Comparison of ENCODE assay signal across 18 cellular contexts in the genomic region with DNA sequence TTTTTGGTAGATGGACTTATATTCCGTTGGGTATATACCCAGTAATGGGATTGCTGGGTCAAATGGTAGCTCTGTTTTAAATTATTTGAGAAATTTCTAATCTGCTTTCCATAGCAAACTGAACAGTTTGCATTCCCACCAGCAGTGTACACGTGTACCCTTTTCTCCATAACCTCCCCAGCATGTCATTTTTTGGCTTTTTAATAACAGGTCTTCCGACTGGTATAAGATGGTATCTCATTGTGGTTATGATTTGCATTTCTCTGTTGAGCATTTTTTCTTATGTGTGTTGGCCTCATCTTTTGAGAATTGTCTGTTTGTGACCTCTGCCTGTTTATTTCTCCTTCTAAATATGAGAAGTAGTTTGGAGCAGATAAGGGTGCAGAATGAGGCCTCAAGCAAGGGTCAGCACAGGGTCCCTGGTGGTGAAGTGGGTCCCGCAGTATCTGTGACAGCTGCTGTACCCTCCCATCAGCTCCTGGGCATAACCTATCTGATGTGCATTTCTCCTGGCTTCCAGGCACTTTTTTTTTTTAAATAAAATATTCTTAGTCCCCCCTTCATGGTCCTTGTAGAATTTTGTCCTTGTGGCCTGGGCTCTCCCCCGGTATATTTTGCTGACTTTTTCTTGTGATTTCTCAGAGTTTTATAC.
A peak's percentile ranks its signal among the peaks of the same experiment; 100 is the strongest.
DNase-seq lines count a peak whose midpoint lies in the region; ATAC-seq and TF ChIP-seq lines count a peak whose summit lies in the region.
"Had no signal": no experiment of that assay in that cellular context is flagged by ENCODE, and none has a peak within 500 bp of the region (broad histone marks: within the 10 kb centered on the region; RNA-seq: fewer than 3 reads in every experiment).

No MANE protein-coding gene starts in this region.

- no peak overlapping the region for H3K4me2 ChIP-seq in mammary epithelial cell (ENCODE audit: insufficient read depth, low read depth, low read length)
- H3K4me2 ChIP-seq: SK-N-SH had no signal

- no peaks in the 10 kb centered on the region for H3K9me3 ChIP-seq in mammary epithelial cell (replicated peaks; ENCODE audit: insufficient read depth, low read length)
- H3K9me3 ChIP-seq in thyroid gland: no peaks in the 10 kb centered on the region
- H3K9me3 ChIP-seq: Peyer's patch, SK-N-SH had no signal

- peaks cover 24% of the 10 kb centered on the region for H3K4me1 ChIP-seq in mammary epithelial cell (ENCODE audit: insufficient read depth, low read length)
- peaks cover 22 to 30% of the 10 kb centered on the region in 2 donors for H3K4me1 ChIP-seq in thyroid gland
- H3K4me1 ChIP-seq: Peyer's patch had no signal

- TF ChIP-seq CTCF in HFFc6 (IDR thresholded peaks at IDR 0.05) (0 out of 2 replicates have a peak, but pooled peaks have one; percentile 4), RWPE1 (conservative IDR thresholded peaks at IDR 0.05; ENCODE audit: low read depth) (no peak), mammary epithelial cell (conservative IDR thresholded peaks at IDR 0.05 in 1 of 2, IDR thresholded peaks at IDR 0.05 in 1 of 2; ENCODE audit: extremely low read depth in 1 of 2, insufficient read depth in 1 of 2, low read depth in 1 of 2, low read length in 2 of 2) (no peak), thyroid gland (IDR thresholded peaks at IDR 0.05) (no peak)

- no peak overlapping the region for H3K27ac Mint-ChIP-seq in HFFc6

- no peaks in the 10 kb centered on the region for H3K9me3 Mint-ChIP-seq in HFFc6

- no peak overlapping the region for H3K4me3 ChIP-seq in mammary epithelial cell (replicated peaks in 1 of 3; ENCODE audit: insufficient read depth in 1 of 3, low read depth in 2 of 3, low read length in 3 of 3)
- H3K4me3 ChIP-seq in thyroid gland (replicated peaks in 1 of 3): no peak overlapping the region
- H3K4me3 ChIP-seq: Peyer's patch had no signal

- in situ Hi-C loops in mammary epithelial cell (cut with MboI; ENCODE audit: low sequenced_read_pairs in 2 of 2): no loop called here

- H3K27ac ChIP-seq in RWPE1: peak overlapping the region; percentile 49; the same call in 1 of the 2 replicates
- H3K27ac ChIP-seq in mammary epithelial cell (ENCODE audit: insufficient read depth, low read depth, low read length): peak overlapping the region; percentile 83
- H3K27ac ChIP-seq in thyroid gland: peak overlapping the region in 2 of 3 donors; percentile 75 to 96
- H3K27ac ChIP-seq: HL-60, Peyer's patch had no signal

- BruUV-seq in mammary epithelial cell (replicated peaks; lab: Mats Ljungman, UMichigan): no TSS peak

- TF ChIP-seq POLR2A in thyroid gland (IDR thresholded peaks at IDR 0.05): no peak

- H3K4me3 Mint-ChIP-seq in HFFc6: no peak overlapping the region

- H3K79me2 ChIP-seq in mammary epithelial cell (ENCODE audit: insufficient read depth, low read length): no peaks in the 10 kb centered on the region

- H3K9ac ChIP-seq in mammary epithelial cell (ENCODE audit: insufficient read depth, low read length): no peak overlapping the region
- H3K9ac ChIP-seq: SK-N-SH had no signal

- no peak overlapping the region for H2AFZ ChIP-seq in mammary epithelial cell (ENCODE audit: low read depth, low read length)

- 87% methylated on average over 5 of the region's 5 CpGs for WGBS in mammary epithelial cell (ENCODE audit: low coverage, missing lambda C conversion rate)
- 91 to 92% methylated on average over 5 of the region's 5 CpGs for WGBS in thyroid gland, 2 donors

- DNase-seq in HFFc6 (no peak), RWPE1 (ENCODE audit: low spot score) (no peak), mammary epithelial cell (no peak), thyroid gland (no peak), AG08396 (ENCODE audit: low spot score) (no peak), GM19240 (ENCODE audit: insufficient read length, low spot score) (no peak)
- DNase-seq: ACHN, H7, NCI-H1417 treated with DMSO at 0.1 percent for 48 hours, NCI-H2029, NCI-H2171 treated with DMSO at 0.1 percent for 48 hours, NCI-H446 treated with DMSO at 0.1 percent for 48 hours, NCI-H774, Peyer's patch, SHP77, SK-N-SH had no signal

- no peaks in the 10 kb centered on the region for H4K20me1 ChIP-seq in mammary epithelial cell (ENCODE audit: insufficient read depth, low read length)

- CTCF ChIA-PET in RWPE1 (lab: Yijun Ruan, JAX) (no interaction called here), mammary epithelial cell (lab: Charles Lee; ENCODE audit: low non-redundant PET) (no interaction called here)

- dilution Hi-C loops in mammary epithelial cell (cut with HindIII; ENCODE audit: low sequenced_read_pairs): no loop called here

- H3K36me3 ChIP-seq in mammary epithelial cell (ENCODE audit: insufficient read depth, low read length) (no peaks in the 10 kb centered on the region), thyroid gland (no peaks in the 10 kb centered on the region)
- H3K36me3 ChIP-seq: Peyer's patch had no signal

- POLR2A ChIA-PET in RWPE1 (lab: Yijun Ruan, JAX; ENCODE audit: low non-redundant PET): interaction anchor here (0.6 kb wide), 1 partner anchor 55 kb away, joined by 7 read pairs; no protein-coding TSS in a partner anchor

- H3K27me3 ChIP-seq in mammary epithelial cell (ENCODE audit: insufficient read depth, low read length): no peaks in the 10 kb centered on the region
- H3K27me3 ChIP-seq in thyroid gland: no peaks in the 10 kb centered on the region
- H3K27me3 ChIP-seq: Peyer's patch had no signal

- peaks cover 4% of the 10 kb centered on the region for H3K27me3 Mint-ChIP-seq in HFFc6 (ENCODE audit: insufficient read depth)

- H3K4me1 Mint-ChIP-seq in HFFc6 (ENCODE audit: low read depth): peaks cover 4% of the 10 kb centered on the region

- H3K36me3 Mint-ChIP-seq in HFFc6 (ENCODE audit: low read depth): no peaks in the 10 kb centered on the region

- no peak for ATAC-seq in HG03045 (IDR thresholded peaks at IDR 0.05; ENCODE audit: unreplicated experiment)

- intact Hi-C loops in mammary epithelial cell (cut with micrococcal nuclease): no loop called here
- intact Hi-C loops in thyroid gland (cut with DNase I): no loop called here
